In genomic region chr14:75978249-75978731, GRCh38 we compare ENCODE assay signal across 12 cellular contexts. TPM values are rescaled to one million over a fixed set of nuclear protein-coding genes. Genes with fewer than 3 reads are reported as not detected.
DNase-seq lines count a peak whose midpoint lies in the region; ATAC-seq, FAIRE-seq and TF ChIP-seq lines count a peak whose summit lies in the region.
"Had no signal": no experiment of that assay in that cellular context is flagged by ENCODE, and none has a peak within 500 bp of the region (broad histone marks: within the 10 kb centered on the region; RNA-seq: fewer than 3 reads in every experiment).

No MANE protein-coding gene starts in this region.

- BruUV-seq in HepG2 (replicated peaks; lab: Mats Ljungman, UMichigan) = no TSS peak

- H3K4me1 ChIP-seq in HepG2 (ENCODE audit: insufficient read depth, low read length) (peaks cover 41% of the 10 kb centered on the region), right lobe of liver (peaks cover 0 to 17% (median 5%) of the 10 kb centered on the region in 4 donors), uterus (peaks cover 0 to 9% of the 10 kb centered on the region in 2 donors)

- WGBS in HepG2 (ENCODE audit: low lambda C conversion rate) = 72% methylated on average over 5 of the region's 10 CpGs
- WGBS in right lobe of liver (ENCODE audit: insufficient coverage, low coverage, low lambda C conversion rate, missing lambda C conversion rate) = 76% methylated on average over 5 of the region's 10 CpGs

- no peaks in the 10 kb centered on the region for H3K79me2 ChIP-seq in HepG2 (ENCODE audit: insufficient read depth, low read length)

- POLR2A ChIA-PET in HepG2 (lab: Yijun Ruan, JAX) (no interaction called here), RWPE1 (lab: Yijun Ruan, JAX; ENCODE audit: low non-redundant PET) (no interaction called here)

- H3K9ac ChIP-seq in HepG2 (ENCODE audit: insufficient read depth, low read depth, low read length) = no peak overlapping the region

- H3K9me3 ChIP-seq in HepG2 (ENCODE audit: low read length) = no peaks in the 10 kb centered on the region
- no peaks in the 10 kb centered on the region for H3K9me3 ChIP-seq in right lobe of liver
- H3K9me3 ChIP-seq in uterus = no peaks in the 10 kb centered on the region
- H3K9me3 ChIP-seq: body of pancreas had no signal

- no peak overlapping the region for H3K4me3 ChIP-seq in HepG2 (replicated peaks in 1 of 3; ENCODE audit: insufficient read depth in 1 of 3, low read depth in 2 of 3, low read length in 3 of 3)
- H3K4me3 ChIP-seq in right lobe of liver = peak overlapping the region in 1 of 3 donors; percentile 12
- no peak overlapping the region for H3K4me3 ChIP-seq in uterus
- H3K4me3 ChIP-seq: body of pancreas had no signal

- H3K27me3 ChIP-seq in HepG2 (ENCODE audit: control insufficient read depth in 1 of 2, insufficient read depth in 2 of 2, low read length in 2 of 2) = peaks cover 0 to 11% of the 10 kb centered on the region in 2 experiments; a peak in 1 of 5 replicates
- H3K27me3 ChIP-seq in right lobe of liver = no peaks in the 10 kb centered on the region
- H3K27me3 ChIP-seq in uterus = no peaks in the 10 kb centered on the region
- H3K27me3 ChIP-seq: body of pancreas had no signal

- intact Hi-C loops in HepG2 (cut with micrococcal nuclease; ENCODE audit: unreplicated experiment) (no loop called here), right lobe of liver (cut with DNase I) (loop anchor here (5.0 to 10.0 kb wide), 2 partner anchors 71 to 273 kb away; no protein-coding TSS in a partner anchor), uterus (cut with DNase I; ENCODE audit: low total_unique reads) (loop anchor here (10.0 kb wide), 3 partner anchors 73 to 263 kb away; no protein-coding TSS in a partner anchor)

- 0 out of 3 replicates have a peak, but pooled peaks have one; percentile 2 for ATAC-seq in HepG2
- no peak for ATAC-seq in right lobe of liver
- ATAC-seq: body of pancreas, HCT116 had no signal

- H3K27ac ChIP-seq in HepG2 (ENCODE audit: extremely low read length, insufficient read depth, low read length) = no peak overlapping the region
- no peak overlapping the region for H3K27ac ChIP-seq in right lobe of liver
- H3K27ac ChIP-seq in RWPE1 = peak overlapping the region; percentile 56
- peak overlapping the region; percentile 97 to 99 for H3K27ac ChIP-seq in uterus

- CTCF ChIA-PET in HepG2 (lab: Yijun Ruan, JAX; ENCODE audit: low intra/inter-chr PET ratio, low total read pairs) (interaction anchor here (1.5 kb wide), 1 partner anchor 269 kb away, joined by 5 read pairs; no protein-coding TSS in a partner anchor), RWPE1 (lab: Yijun Ruan, JAX) (interaction anchor here (0.7 to 2.0 kb wide), 3 partner anchors 72 to 268 kb away, joined by 3 to 18 read pairs (median 6); no protein-coding TSS in a partner anchor)

- no peak for TF ChIP-seq EP300 in HepG2 (IDR thresholded peaks at IDR 0.05; ENCODE audit: low read depth in 2 of 2, low read length in 2 of 2)
- TF ChIP-seq EP300 in HepG2 (CRISPR knock-in tag; IDR thresholded peaks at IDR 0.05; ENCODE audit: borderline replicate concordance) = no peak

- H2AFZ ChIP-seq in HepG2 (ENCODE audit: low read length) = no peak overlapping the region

- TF ChIP-seq CTCF in HepG2 (CRISPR knock-in tag; IDR thresholded peaks at IDR 0.05) (no peak), right lobe of liver (IDR thresholded peaks at IDR 0.05) (no peak), RWPE1 (conservative IDR thresholded peaks at IDR 0.05; ENCODE audit: low read depth) (no peak), uterus (IDR thresholded peaks at IDR 0.05) (no peak)

- TF ChIP-seq POLR2A in HepG2 (IDR thresholded peaks at IDR 0.05; ENCODE audit: insufficient read depth in 1 of 2, low read depth in 2 of 2, low read length in 2 of 2) (no peak), right lobe of liver (IDR thresholded peaks at IDR 0.05) (no peak), uterus (IDR thresholded peaks at IDR 0.05) (no peak)

- H3K4me2 ChIP-seq in HepG2 (ENCODE audit: low read depth, low read length) = no peak overlapping the region

- DNase-seq in HepG2 (ENCODE audit: low spot score) (no peak), right lobe of liver (no peak), RWPE1 (ENCODE audit: low spot score) (no peak), germinal center (ENCODE audit: low spot score) (peak; percentile 36), uterus (peak; percentile 30 to 33), DMS79 (lab: John Stamatoyannopoulos, UW) (no peak), NCI-H2081 treated with DMSO at 0.1 percent for 48 hours (lab: John Stamatoyannopoulos, UW) (no peak), NCI-H510A treated with DMSO at 0.1 percent for 48 hours (lab: John Stamatoyannopoulos, UW) (no peak)
- DNase-seq: NCI-H1105, SHP77 had no signal

- no peak for FAIRE-seq in HepG2 (lab: Jason Lieb, UNC)

- in situ Hi-C loops in HepG2 (cut with HindIII; ENCODE audit: extremely low pct_ligation_motif_present, low pct_unique_long_range_greater_than_20kb) = no loop called here

- TF ChIP-seq RAD21 in HepG2 (CRISPR knock-in tag; IDR thresholded peaks at IDR 0.05) = no peak

- H3K36me3 ChIP-seq in HepG2 (replicated peaks in 1 of 2; ENCODE audit: control insufficient read depth in 1 of 2, insufficient read depth in 2 of 2, low read length in 2 of 2) (no peaks in the 10 kb centered on the region), right lobe of liver (no peaks in the 10 kb centered on the region), uterus (no peaks in the 10 kb centered on the region)

- H4K20me1 ChIP-seq in HepG2 (ENCODE audit: insufficient read depth, low read length) = no peaks in the 10 kb centered on the region

TF ChIP-seq in HepG2, 621 proteins besides CTCF, POLR2A, EP300 and RAD21 (continues in another document):
- no peak for TF ChIP-seq LBX2 (CRISPR knock-in tag; IDR thresholded peaks at IDR 0.05; ENCODE audit: borderline replicate concordance)

RNA-seq across cellular contexts. Expression of gene TGFB3, which starts 3.5 kb away (rescaled TPM):
- total RNA-seq in HepG2 (2016; rRNA removed; fragmentation: Illumina TruSeq; extraction: Trizol) = 1.4 and 2.5 TPM in 2 replicates
- total RNA-seq in HepG2 (2016; cell fraction: cytosol; rRNA removed; fragmentation: Illumina TruSeq; extraction: Trizol; ENCODE audit: low read depth) = 0.10 and 0.18 TPM in 2 replicates
- total RNA-seq in HepG2 (2016; cell fraction: insoluble cytoplasmic fraction; rRNA removed; fragmentation: Illumina TruSeq; extraction: Trizol) = 0.58 and 0.78 TPM in 2 replicates
- total RNA-seq in HepG2 (2016; cell fraction: membrane; rRNA removed; fragmentation: Illumina TruSeq; extraction: Trizol) = 0.40 and 0.79 TPM in 2 replicates
- 1.5 and 2.1 TPM in 2 replicates for total RNA-seq in HepG2 (2016; cell fraction: nucleus; rRNA removed; fragmentation: Illumina TruSeq; extraction: Trizol)
- 2.5 and 3.2 TPM in 2 replicates for polyA plus RNA-seq in HepG2 (2011; rRNA removed)
- 1.4 and 1.6 TPM in 2 replicates for polyA plus RNA-seq in HepG2 (2011; cell fraction: cytosol; rRNA removed)
- 6.3 and 7.1 TPM in 2 replicates for polyA plus RNA-seq in HepG2 (2011; cell fraction: nucleus; rRNA removed)
- polyA plus RNA-seq in HepG2 (2012) = 0.68 and 0.72 TPM in 2 replicates
- 0.16 and 0.20 TPM in 2 replicates for polyA plus RNA-seq in HepG2 (2016; cell fraction: cytosol; fragmentation: Illumina TruSeq; extraction: Trizol; ENCODE audit: low read depth)
- 0.61 and 1.4 TPM in 2 replicates for polyA plus RNA-seq in HepG2 (2016; cell fraction: insoluble cytoplasmic fraction; fragmentation: Illumina TruSeq; extraction: Trizol; ENCODE audit: low read depth)
- polyA plus RNA-seq in HepG2 (2016; cell fraction: membrane; fragmentation: Illumina TruSeq; extraction: Trizol; ENCODE audit: low read depth) = 0.31 and 0.41 TPM in 2 replicates
- polyA plus RNA-seq in HepG2 (2016; cell fraction: nucleus; fragmentation: Illumina TruSeq; extraction: Trizol; ENCODE audit: insufficient read depth, low read depth) = 2.3 and 3.5 TPM in 2 replicates
- 2.7 and 14.2 TPM in 2 replicates for polyA minus RNA-seq in HepG2 (2011; rRNA and poly(A)+ RNA removed; ENCODE audit: low replicate concordance)
- 0.69 and 1.3 TPM in 2 replicates for polyA minus RNA-seq in HepG2 (2011; cell fraction: cytosol; rRNA and poly(A)+ RNA removed)
- 3.0 and 3.6 TPM in 2 replicates for polyA minus RNA-seq in HepG2 (2011; cell fraction: nucleus; rRNA and poly(A)+ RNA removed)
- 10 to 100 TPM in 2 of 6 experiments, 1 to 10 TPM in 4; 4.3 to 60.1 (median 6.5) TPM for total RNA-seq in right lobe of liver
- total RNA-seq in uterus = 10 to 100 TPM; 16.1 to 85.3 (median 55.0) TPM

RNA-seq across cellular contexts. Expression of gene IFT43, which starts 7.3 kb away (rescaled TPM):
- total RNA-seq in HepG2 (2016; rRNA removed; fragmentation: Illumina TruSeq; extraction: Trizol) (0.15 TPM in 1 of 2 replicates, not detected in the other), right lobe of liver (10 to 100 TPM; 13.8 to 36.6 (median 20.7) TPM), uterus (10 to 100 TPM; 34.2 to 75.3 (median 49.1) TPM)
- 1.3 TPM in 1 of 2 replicates, not detected in the other for total RNA-seq in HepG2 (2016; cell fraction: cytosol; rRNA removed; fragmentation: Illumina TruSeq; extraction: Trizol; ENCODE audit: low read depth)
- 0.28 and 0.31 TPM in 2 replicates for total RNA-seq in HepG2 (2016; cell fraction: insoluble cytoplasmic fraction; rRNA removed; fragmentation: Illumina TruSeq; extraction: Trizol)
- total RNA-seq in HepG2 (2016; cell fraction: membrane; rRNA removed; fragmentation: Illumina TruSeq; extraction: Trizol) = not detected in 2 replicates
- 0.81 TPM in 1 of 2 replicates, not detected in the other for total RNA-seq in HepG2 (2016; cell fraction: nucleus; rRNA removed; fragmentation: Illumina TruSeq; extraction: Trizol)
- 0.55 and 0.78 TPM in 2 replicates for polyA plus RNA-seq in HepG2 (2011; rRNA removed)
- polyA plus RNA-seq in HepG2 (2011; cell fraction: cytosol; rRNA removed) = 0.10 and 0.36 TPM in 2 replicates
- 1.7 and 1.8 TPM in 2 replicates for polyA plus RNA-seq in HepG2 (2011; cell fraction: nucleus; rRNA removed)
- 0.38 and 1.8 TPM in 2 replicates for polyA plus RNA-seq in HepG2 (2012)
- polyA plus RNA-seq in HepG2 (2016; cell fraction: cytosol; fragmentation: Illumina TruSeq; extraction: Trizol; ENCODE audit: low read depth) = 0.18 TPM in 1 of 2 replicates, not detected in the other
- not detected in 2 replicates for polyA plus RNA-seq in HepG2 (2016; cell fraction: insoluble cytoplasmic fraction; fragmentation: Illumina TruSeq; extraction: Trizol; ENCODE audit: low read depth)
- 0.26 TPM in 1 of 2 replicates, not detected in the other for polyA plus RNA-seq in HepG2 (2016; cell fraction: membrane; fragmentation: Illumina TruSeq; extraction: Trizol; ENCODE audit: low read depth)
- 0.85 and 1.1 TPM in 2 replicates for polyA plus RNA-seq in HepG2 (2016; cell fraction: nucleus; fragmentation: Illumina TruSeq; extraction: Trizol; ENCODE audit: insufficient read depth, low read depth)
- polyA minus RNA-seq in HepG2 (2011; rRNA and poly(A)+ RNA removed; ENCODE audit: low replicate concordance) = 0.32 and 11.4 TPM in 2 replicates
- polyA minus RNA-seq in HepG2 (2011; cell fraction: cytosol; rRNA and poly(A)+ RNA removed) = 1.6 TPM in 1 of 2 replicates, not detected in the other
- 1.1 and 1.5 TPM in 2 replicates for polyA minus RNA-seq in HepG2 (2011; cell fraction: nucleus; rRNA and poly(A)+ RNA removed)

Comparison
In these comparisons a context has a peak if more than half of its experiments do, and no peak if none do; other contexts are left out.
1. RNA of gene IFT43, which starts 7.3 kb away (total RNA-seq): 34.2 to 75.3 TPM in uterus and 13.8 to 36.6 TPM in right lobe of liver; 0.15 to 1.3 TPM in HepG2; every median in the first group is over 4 times any median in the second.
2. DNase-seq: peak in germinal center (single experiment) and uterus (2 of 2); none in HepG2 (single experiment), right lobe of liver (0 of 3), RWPE1 (single experiment), DMS79 (single experiment), NCI-H2081 treated with DMSO at 0.1 percent for 48 hours (single experiment) and NCI-H510A treated with DMSO at 0.1 percent for 48 hours (single experiment).
3. H3K27ac ChIP-seq: peak in RWPE1 (single experiment) and uterus (2 of 2); none in HepG2 (single experiment) and right lobe of liver (0 of 3).